Comparison of ENCODE assay signal across 9 cellular contexts in genomic region chr17:2837147-2837561, GRCh38. TPM values are rescaled to one million over a fixed set of nuclear protein-coding genes. Genes with fewer than 3 reads are reported as not detected.
A peak's percentile ranks its signal among the peaks of the same experiment; 100 is the strongest.
DNase-seq lines count a peak whose midpoint lies in the region; ATAC-seq and TF ChIP-seq lines count a peak whose summit lies in the region.
"Had no signal": no experiment of that assay in that cellular context is flagged by ENCODE, and none has a peak within 500 bp of the region (broad histone marks: within the 10 kb centered on the region; RNA-seq: fewer than 3 reads in every experiment).

No MANE protein-coding gene starts in this region.

- H3K27me3 ChIP-seq in BLaER1 (0 out of 2 replicates have a peak, but pooled peaks cover 4% of the 10 kb centered on the region), Peyer's patch (no peaks in the 10 kb centered on the region)
- H3K27me3 ChIP-seq: uterus had no signal

- H3K4me3 ChIP-seq in BLaER1 (no peak overlapping the region), Peyer's patch (no peak overlapping the region)
- H3K4me3 ChIP-seq: uterus had no signal

- peak in 3 of 6 experiments; percentile 23 to 27 (median 24) for TF ChIP-seq CTCF in Peyer's patch (IDR thresholded peaks at IDR 0.05)
- no peak for TF ChIP-seq CTCF in CD14-positive monocyte (IDR thresholded peaks at IDR 0.05)

- peaks cover 26 to 73% of the 10 kb centered on the region in 2 donors for H3K36me3 Mint-ChIP-seq in CD14-positive monocyte

- H3K27ac Mint-ChIP-seq in CD14-positive monocyte, result peak overlapping the region in 1 of 7 donors; percentile 53

- H3K9me3 ChIP-seq in BLaER1 (no peaks in the 10 kb centered on the region), Peyer's patch (no peaks in the 10 kb centered on the region)
- H3K9me3 ChIP-seq: uterus had no signal

- intact Hi-C loops in left colon (cut with DNase I, micrococcal nuclease), result no loop called here
- intact Hi-C loops in CD14-positive monocyte (cut with micrococcal nuclease), result no loop called here

- peaks cover 63% of the 10 kb centered on the region for H4K20me1 ChIP-seq in BLaER1

- H3K36me3 ChIP-seq in BLaER1 (no peaks in the 10 kb centered on the region; the same call in 1 of the 2 replicates), Peyer's patch (no peaks in the 10 kb centered on the region)
- H3K36me3 ChIP-seq: uterus had no signal

- H3K4me3 Mint-ChIP-seq in CD14-positive monocyte, result no peak overlapping the region

- peak overlapping the region; percentile 57 for H3K4me2 ChIP-seq in BLaER1

- H3K9me3 Mint-ChIP-seq in CD14-positive monocyte, result no peaks in the 10 kb centered on the region

- peaks cover 0 to 4% (median 2%) of the 10 kb centered on the region in 3 donors for H3K27me3 Mint-ChIP-seq in CD14-positive monocyte (ENCODE audit: low read depth in 3 of 3)

- TF ChIP-seq POLR2A in Peyer's patch (IDR thresholded peaks at IDR 0.05), result no peak

- H3K4me1 ChIP-seq in BLaER1, result peaks cover 41% of the 10 kb centered on the region
- H3K4me1 ChIP-seq in Peyer's patch, result no peaks in the 10 kb centered on the region
- H3K4me1 ChIP-seq: uterus had no signal

- H3K9ac ChIP-seq in BLaER1, result no peak overlapping the region

- H3K4me1 Mint-ChIP-seq in CD14-positive monocyte, result peaks cover 7% of the 10 kb centered on the region

- H3K27ac ChIP-seq in BLaER1 (no peak overlapping the region), Peyer's patch (no peak overlapping the region)
- H3K27ac ChIP-seq: uterus had no signal

- ATAC-seq in GM21360 (IDR thresholded peaks at IDR 0.05; ENCODE audit: unreplicated experiment), result peak; percentile 75
- ATAC-seq in left colon, result no peak
- no peak for ATAC-seq in left lobe of liver

- DNase-seq in Peyer's patch (peak in 2 of 3 donors; percentile 70 to 78), cerebellar cortex (ENCODE audit: low spot score) (peak; percentile 58), left colon (no peak), CD14-positive monocyte (ENCODE audit: low spot score) (no peak), SIG-M5 (lab: John Stamatoyannopoulos, UW) (no peak), left lobe of liver (ENCODE audit: low spot score) (no peak)
- DNase-seq: uterus had no signal

RNA-seq across cellular contexts. Expression of gene RAP1GAP2, which starts 40.9 kb away (rescaled TPM):
- total RNA-seq in Peyer's patch (10 to 100 TPM; 30.6 to 60.2 (median 41.9) TPM), left colon (10 to 100 TPM; 40.8 to 55.2 TPM), left lobe of liver (1.9 TPM)
- polyA plus RNA-seq in CD14-positive monocyte, result 1 to 10 TPM; 1.5 to 6.1 TPM

Comparison
In these comparisons a context has a peak if more than half of its experiments do, and no peak if none do; other contexts are left out.
1. DNase-seq: peak in Peyer's patch (2 of 3) and cerebellar cortex (single experiment); none in left colon (0 of 2), CD14-positive monocyte (single experiment), SIG-M5 (single experiment) and left lobe of liver (single experiment).
2. RNA of gene RAP1GAP2, which starts 40.9 kb away (total RNA-seq): 40.8 to 55.2 TPM in left colon and 30.6 to 60.2 TPM in Peyer's patch; 1.9 TPM in left lobe of liver (single experiment); every median in the first group is over 10 times any median in the second.